31 cellular contexts compared by ENCODE assay signal in the genomic region with DNA sequence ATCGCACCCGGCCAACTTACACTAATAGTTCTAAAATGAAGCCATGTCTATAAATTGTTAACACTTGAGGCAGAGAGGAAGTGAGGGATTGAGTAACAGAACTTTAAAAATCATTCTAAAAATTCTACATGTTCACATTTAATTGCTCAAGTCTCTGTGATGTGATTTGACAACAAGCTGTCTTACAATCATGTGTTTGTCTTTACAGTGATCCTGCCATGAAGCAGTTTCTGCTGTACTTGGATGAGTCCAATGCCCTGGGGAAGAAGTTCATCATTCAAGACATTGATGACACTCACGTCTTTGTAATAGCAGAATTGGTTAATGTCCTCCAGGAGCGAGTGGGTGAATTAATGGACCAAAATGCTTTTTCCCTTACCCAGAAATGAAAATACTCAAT.
"Had no signal": no experiment of that assay in that cellular context is flagged by ENCODE, and none has a peak within 500 bp of the region (broad histone marks: within the 10 kb centered on the region; RNA-seq: fewer than 3 reads in every experiment).

No MANE protein-coding gene starts in this region.

- H3K4me3 ChIP-seq: esophagus muscularis mucosa had no signal

- H3K27me3 ChIP-seq: esophagus muscularis mucosa had no signal

- DNase-seq: activated B cell treated with CpG ODN at 0.5 μM for 24 hours; activated CD4-positive, alpha-beta memory T cell treated with anti-CD3 and anti-CD28 coated beads for 36 hours; activated CD4-positive, alpha-beta T cell treated with anti-CD3 and anti-CD28 coated beads for 36 hours; activated CD4-positive, alpha-beta T cell treated with anti-CD3 and anti-CD28 coated beads, Interleukin-2, amount 10 ng/mL, durations not matched to agents 24 days and 14 days; activated CD8-positive, alpha-beta memory T cell treated with anti-CD3 and anti-CD28 coated beads, Interleukin-2, amount 10 ng/mL, durations not matched to agents 7 days and 5 days; activated CD8-positive, alpha-beta memory T cell treated with anti-CD3 and anti-CD28 coated beads, Interleukin-2, amount 50 U/mL, for 4 hours; activated CD8-positive, alpha-beta T cell treated with anti-CD3 and anti-CD28 coated beads, Interleukin-2, amount 10 ng/mL, durations not matched to agents 7 days and 5 days; activated effector memory CD4-positive, alpha-beta T cell treated with anti-CD3 and anti-CD28 coated beads, Interleukin-2, amount 50 U/mL, for 16 hours; activated naive CD4-positive, alpha-beta T cell treated with anti-CD3 and anti-CD28 coated beads, Interleukin-2, amount 10 ng/mL, durations not matched to agents 7 days and 5 days; activated naive CD8-positive, alpha-beta T cell treated with anti-CD3 and anti-CD28 coated beads, Interleukin-2, amount 10 ng/mL, durations not matched to agents 7 days and 5 days; activated T-cell treated with anti-CD3 and anti-CD28 coated beads, Interleukin-2, amount 50 U/mL, for 1 hour; activated T-cell treated with anti-CD3 and anti-CD28 coated beads, Interleukin-2, amount 50 U/mL, for 48 hours; amniotic stem cell; anterior cingulate cortex; caudate nucleus; cortex of kidney; dermis blood vessel endothelial cell; effector CD4-positive, alpha-beta T cell; effector memory CD8-positive, alpha-beta T cell; erythroblast; head of caudate nucleus; T-cell; T1000; WERI-Rb-1 had no signal

- H3K4me1 Mint-ChIP-seq: activated B cell treated with CpG ODN at 0.5 μM for 24 hours; activated CD4-positive, alpha-beta T cell treated with anti-CD3 and anti-CD28 coated beads, Interleukin-2, amount 10 ng/mL, durations not matched to agents 24 days and 14 days; activated CD8-positive, alpha-beta memory T cell treated with anti-CD3 and anti-CD28 coated beads, Interleukin-2, amount 10 ng/mL, durations not matched to agents 7 days and 5 days; activated naive CD4-positive, alpha-beta T cell treated with anti-CD3 and anti-CD28 coated beads, Interleukin-2, amount 10 ng/mL, durations not matched to agents 7 days and 5 days; activated naive CD8-positive, alpha-beta T cell treated with anti-CD3 and anti-CD28 coated beads, Interleukin-2, amount 10 ng/mL, durations not matched to agents 7 days and 5 days; T-cell had no signal

- H3K27ac Mint-ChIP-seq: activated B cell treated with CpG ODN at 0.5 μM for 24 hours; activated CD4-positive, alpha-beta memory T cell treated with anti-CD3 and anti-CD28 coated beads for 36 hours; activated CD4-positive, alpha-beta T cell treated with anti-CD3 and anti-CD28 coated beads for 36 hours; activated CD4-positive, alpha-beta T cell treated with anti-CD3 and anti-CD28 coated beads, Interleukin-2, amount 10 ng/mL, durations not matched to agents 24 days and 14 days; activated CD8-positive, alpha-beta memory T cell treated with anti-CD3 and anti-CD28 coated beads, Interleukin-2, amount 10 ng/mL, durations not matched to agents 7 days and 5 days; activated CD8-positive, alpha-beta T cell treated with anti-CD3 and anti-CD28 coated beads, Interleukin-2, amount 10 ng/mL, durations not matched to agents 7 days and 5 days; activated naive CD4-positive, alpha-beta T cell treated with anti-CD3 and anti-CD28 coated beads, Interleukin-2, amount 10 ng/mL, durations not matched to agents 7 days and 5 days; activated naive CD4-positive, alpha-beta T cell treated with anti-CD3 and anti-CD28 coated beads, Interleukin-2, amount 50 U/mL, for 72 hours; activated naive CD8-positive, alpha-beta T cell treated with anti-CD3 and anti-CD28 coated beads, Interleukin-2, amount 10 ng/mL, durations not matched to agents 7 days and 5 days; activated T-helper 1 cell treated with anti-CD3 and anti-CD28 coated beads, Interleukin-12 subunit alpha, Interleukin-12 subunit beta, Interleukin-2, Interleukin-4 antibody, amounts not matched to agents 30 ng/mL and 10 ng/mL and 1 ng/mL, durations not matched to agents 14 hours and 24 hours and 36 hours; activated T-helper 2 cell treated with anti-CD3 and anti-CD28 coated beads, Interferon-gamma antibody, Interleukin-2, Interleukin-4, amounts not matched to agents 10 μg/mL and 5 μg/mL and 100 μg/mL, durations not matched to agents 14 hours and 24 hours and 36 hours; effector memory CD8-positive, alpha-beta T cell; T-cell; T-helper 1 cell treated with Interleukin-12 subunit alpha and Interleukin-12 subunit beta and Interleukin-4 antibody, amounts not matched to agents 30 μg/mL and 1 μg/mL, for 36 hours; T-helper 2 cell treated with Interferon-gamma antibody and Interleukin-4, amounts not matched to agents 5 μg/mL and 100 μg/mL, for 36 hours had no signal

- H3K27ac ChIP-seq: esophagus muscularis mucosa, WERI-Rb-1 had no signal

- H3K4me3 Mint-ChIP-seq: activated B cell treated with CpG ODN at 0.5 μM for 24 hours; activated CD4-positive, alpha-beta memory T cell treated with anti-CD3 and anti-CD28 coated beads for 36 hours; activated CD4-positive, alpha-beta T cell treated with anti-CD3 and anti-CD28 coated beads for 36 hours; activated CD4-positive, alpha-beta T cell treated with anti-CD3 and anti-CD28 coated beads, Interleukin-2, amount 10 ng/mL, durations not matched to agents 24 days and 14 days; activated CD8-positive, alpha-beta memory T cell treated with anti-CD3 and anti-CD28 coated beads, Interleukin-2, amount 10 ng/mL, durations not matched to agents 7 days and 5 days; activated CD8-positive, alpha-beta T cell treated with anti-CD3 and anti-CD28 coated beads, Interleukin-2, amount 10 ng/mL, durations not matched to agents 7 days and 5 days; activated naive CD4-positive, alpha-beta T cell treated with anti-CD3 and anti-CD28 coated beads, Interleukin-2, amount 10 ng/mL, durations not matched to agents 7 days and 5 days; activated naive CD8-positive, alpha-beta T cell treated with anti-CD3 and anti-CD28 coated beads, Interleukin-2, amount 10 ng/mL, durations not matched to agents 7 days and 5 days; activated T-helper 1 cell treated with anti-CD3 and anti-CD28 coated beads, Interleukin-12 subunit alpha, Interleukin-12 subunit beta, Interleukin-2, Interleukin-4 antibody, amounts not matched to agents 30 ng/mL and 10 ng/mL and 1 ng/mL, durations not matched to agents 14 hours and 24 hours and 36 hours; effector memory CD8-positive, alpha-beta T cell; T-cell; T-helper 1 cell treated with Interleukin-12 subunit alpha and Interleukin-12 subunit beta and Interleukin-4 antibody, amounts not matched to agents 30 μg/mL and 1 μg/mL, for 36 hours; T-helper 2 cell treated with Interferon-gamma antibody and Interleukin-4, amounts not matched to agents 5 μg/mL and 100 μg/mL, for 36 hours had no signal

- ATAC-seq: activated CD4-positive, alpha-beta T cell treated with anti-CD3 and anti-CD28 coated beads for 36 hours; activated CD4-positive, CD25-positive, alpha-beta regulatory T cell treated with anti-CD3 and anti-CD28 coated beads, Interleukin-2, amount 50 U/mL, for 24 hours; activated CD8-positive, alpha-beta memory T cell treated with anti-CD3 and anti-CD28 coated beads, Interleukin-2, amount 10 ng/mL, durations not matched to agents 7 days and 5 days; activated CD8-positive, alpha-beta T cell treated with anti-CD3 and anti-CD28 coated beads, Interleukin-2, amount 10 ng/mL, durations not matched to agents 7 days and 5 days; activated naive CD4-positive, alpha-beta T cell treated with anti-CD3 and anti-CD28 coated beads, Interleukin-2, amount 50 U/mL, for 72 hours; effector memory CD8-positive, alpha-beta T cell; T-cell had no signal

- H3K27me3 Mint-ChIP-seq: activated B cell treated with CpG ODN at 0.5 μM for 24 hours; activated CD4-positive, alpha-beta memory T cell treated with anti-CD3 and anti-CD28 coated beads for 36 hours; activated CD4-positive, alpha-beta T cell treated with anti-CD3 and anti-CD28 coated beads for 36 hours; activated CD4-positive, alpha-beta T cell treated with anti-CD3 and anti-CD28 coated beads, Interleukin-2, amount 10 ng/mL, durations not matched to agents 24 days and 14 days; activated CD8-positive, alpha-beta memory T cell treated with anti-CD3 and anti-CD28 coated beads, Interleukin-2, amount 10 ng/mL, durations not matched to agents 7 days and 5 days; activated naive CD4-positive, alpha-beta T cell treated with anti-CD3 and anti-CD28 coated beads, Interleukin-2, amount 10 ng/mL, durations not matched to agents 7 days and 5 days; activated naive CD8-positive, alpha-beta T cell treated with anti-CD3 and anti-CD28 coated beads, Interleukin-2, amount 10 ng/mL, durations not matched to agents 7 days and 5 days; effector memory CD8-positive, alpha-beta T cell; T-cell had no signal

- H3K9me3 ChIP-seq: esophagus muscularis mucosa had no signal
